In the genomic region with DNA sequence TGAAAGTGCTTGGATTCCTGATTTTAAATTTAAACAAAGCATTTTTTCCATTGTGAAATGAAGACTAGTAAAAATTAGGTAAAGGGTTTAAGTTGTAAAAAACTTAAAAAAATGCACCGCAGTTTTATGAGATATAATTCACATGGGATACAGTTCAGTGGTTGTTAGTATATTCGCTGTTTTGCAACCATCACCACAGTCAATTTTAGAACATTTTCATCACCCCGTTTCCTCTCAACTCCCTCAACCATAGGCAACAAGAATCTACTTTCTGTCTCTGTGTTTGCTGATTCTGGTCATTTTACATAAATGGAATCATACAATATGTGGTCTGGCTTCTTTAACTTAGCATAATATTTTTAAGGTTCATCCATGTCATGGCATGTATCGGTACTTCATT, we compare ENCODE assay signal across 1 cellular context.
TF ChIP-seq lines count a peak whose summit lies in the region.

No MANE protein-coding gene starts in this region.

TF ChIP-seq in GM12878, 131 proteins besides CTCF, POLR2A, EP300 and RAD21:
- TF ChIP-seq KAT2A (conservative IDR thresholded peaks at IDR 0.05; ENCODE audit: control insufficient read depth, low read depth, low read length): no peak
- TF ChIP-seq RUNX3 (IDR thresholded peaks at IDR 0.05; ENCODE audit: low read length): peak; percentile 65
- TF ChIP-seq MEF2A (IDR thresholded peaks at IDR 0.05; ENCODE audit: insufficient read depth, low read depth, low read length): peak; percentile 48; the same call in 1 of the 2 replicates
